9 cellular contexts compared by ENCODE assay signal in genomic region chr15:96285306-96285705, GRCh38. TPM values are rescaled to one million over a fixed set of nuclear protein-coding genes. Genes with fewer than 3 reads are reported as not detected.
DNase-seq lines count a peak whose midpoint lies in the region; ATAC-seq and TF ChIP-seq lines count a peak whose summit lies in the region.
"Had no signal": no experiment of that assay in that cellular context is flagged by ENCODE, and none has a peak within 500 bp of the region (broad histone marks: within the 10 kb centered on the region; RNA-seq: fewer than 3 reads in every experiment).

No MANE protein-coding gene starts in this region.

- peaks cover 12% of the 10 kb centered on the region for H3K36me3 ChIP-seq in skeletal muscle satellite cell (ENCODE audit: insufficient read depth, low read length)

- intact Hi-C loops in left ventricle myocardium superior (cut with micrococcal nuclease): no loop called here

- POLR2A ChIA-PET in HEK293T (lab: Yijun Ruan, JAX): interaction anchor here (1.0 kb wide), 1 partner anchor 10 kb away, joined by 3 read pairs; no protein-coding TSS in a partner anchor

- H3K4me2 ChIP-seq in skeletal muscle satellite cell (ENCODE audit: low read length): peak overlapping the region; percentile 68

- H3K4me1 ChIP-seq in skeletal muscle satellite cell (ENCODE audit: control insufficient read depth, insufficient read depth, low read length): peaks cover 37% of the 10 kb centered on the region

- peak overlapping the region; percentile 68 for H3K9ac ChIP-seq in skeletal muscle satellite cell (ENCODE audit: low read depth, low read length)

- DNase-seq in HEK293T (ENCODE audit: extremely low spot score) (no peak), amniotic epithelial cell (ENCODE audit: low read depth) (peak; percentile 86), left ventricle myocardium superior (peak; percentile 23), NCI-H82 (lab: John Stamatoyannopoulos, UW) (no peak), DMS53 (lab: John Stamatoyannopoulos, UW) (no peak)
- DNase-seq: NCI-H2029 treated with DMSO at 0.1 percent for 48 hours had no signal

- peak; percentile 56 for ATAC-seq in left ventricle myocardium superior
- ATAC-seq in GM18502 (IDR thresholded peaks at IDR 0.05; ENCODE audit: poor library complexity, unreplicated experiment): no peak
- no peak for ATAC-seq in HG02610 (IDR thresholded peaks at IDR 0.05; ENCODE audit: unreplicated experiment)

- peak overlapping the region; percentile 15 for H3K4me3 ChIP-seq in skeletal muscle satellite cell (ENCODE audit: low read length)

- no peaks in the 10 kb centered on the region for H3K9me3 ChIP-seq in skeletal muscle satellite cell (replicated peaks; ENCODE audit: low read length)

- CTCF ChIA-PET in HEK293T (lab: Yijun Ruan, JAX): interaction anchor here (0.7 kb wide), 1 partner anchor 173 kb away, joined by 6 read pairs; no protein-coding TSS in a partner anchor

- no peaks in the 10 kb centered on the region for H3K27me3 ChIP-seq in skeletal muscle satellite cell (ENCODE audit: control insufficient read depth, insufficient read depth, low read length)

TF ChIP-seq in HEK293T, 16 proteins besides CTCF, POLR2A, EP300 and RAD21:
- TF ChIP-seq LEF1 (IDR thresholded peaks at IDR 0.05; ENCODE audit: borderline replicate concordance) (no peak), L3MBTL2 (conservative IDR thresholded peaks at IDR 0.05) (peak; percentile 59), FOXM1 (IDR thresholded peaks at IDR 0.05; ENCODE audit: borderline replicate concordance) (no peak), BHLHE40 (IDR thresholded peaks at IDR 0.05; ENCODE audit: borderline replicate concordance) (no peak)

RNA-seq across cellular contexts. Expression of gene NR2F2, which starts 45.2 kb away (rescaled TPM):
- total RNA-seq in left ventricle myocardium superior: 18.0 TPM
- 9.9 and 10.0 TPM in 2 replicates for total RNA-seq in skeletal muscle satellite cell (2012; rRNA removed)

Comparison
In these comparisons a context has a peak if more than half of its experiments do, and no peak if none do; other contexts are left out.
1. DNase-seq: peak in amniotic epithelial cell (single experiment) and left ventricle myocardium superior (single experiment); none in HEK293T (single experiment), NCI-H82 (single experiment) and DMS53 (single experiment).